1 cellular context compared by ENCODE assay signal in genomic region chr12:104064031-104064841, GRCh38.
TF ChIP-seq lines count a peak whose summit lies in the region.

Gene HCFC2 (plus strand): TSS chr12:104064531. CDS start chr12:104064561, 30 bp downstream.

TF ChIP-seq in HepG2, 621 proteins besides CTCF, POLR2A, EP300 and RAD21 (continued from another document and continues in another):
- TF ChIP-seq ZNF710 (CRISPR knock-in tag; IDR thresholded peaks at IDR 0.05; ENCODE audit: borderline replicate concordance) (no peak), ZFP36 (IDR thresholded peaks at IDR 0.05; ENCODE audit: borderline replicate concordance, low read depth, low read length, partially characterized antibody) (no peak), ZNF761 (CRISPR knock-in tag; conservative IDR thresholded peaks at IDR 0.05) (0 out of 2 replicates have a peak, but pooled peaks have one; percentile 30), ZKSCAN8 (CRISPR knock-in tag; IDR thresholded peaks at IDR 0.05; ENCODE audit: borderline replicate concordance) (peak; percentile 65; the same call in 1 of the 2 replicates), ATF7 (IDR thresholded peaks at IDR 0.05) (no peak), ATF7 (CRISPR knock-in tag; IDR thresholded peaks at IDR 0.05) (no peak; the same call in 1 of the 2 replicates), SAFB2 (CRISPR knock-in tag; IDR thresholded peaks at IDR 0.05; ENCODE audit: borderline replicate concordance, low read depth) (no peak), CC2D1A (CRISPR knock-in tag; IDR thresholded peaks at IDR 0.05) (no peak), NFKBIZ (CRISPR knock-in tag; IDR thresholded peaks at IDR 0.05) (no peak), NCOA5 (CRISPR knock-in tag; IDR thresholded peaks at IDR 0.05) (no peak), SRSF4 (IDR thresholded peaks at IDR 0.05; ENCODE audit: low read depth, low read length, poor library complexity, severe bottlenecking) (no peak), GLMP (CRISPR knock-in tag; IDR thresholded peaks at IDR 0.05; ENCODE audit: borderline replicate concordance) (no peak), LBX2 (CRISPR knock-in tag; IDR thresholded peaks at IDR 0.05; ENCODE audit: borderline replicate concordance) (no peak), ZNF839 (CRISPR knock-in tag; IDR thresholded peaks at IDR 0.05; ENCODE audit: borderline replicate concordance) (no peak), THAP8 (CRISPR knock-in tag; IDR thresholded peaks at IDR 0.05; ENCODE audit: borderline replicate concordance) (no peak), USF2 (IDR thresholded peaks at IDR 0.05; ENCODE audit: low read depth, low read length) (peak; percentile 83), USF2 (CRISPR knock-in tag; IDR thresholded peaks at IDR 0.05; ENCODE audit: borderline replicate concordance) (peak; percentile 95; the same call in 1 of the 2 replicates), ZNF343 (CRISPR knock-in tag; IDR thresholded peaks at IDR 0.05) (no peak), MTA3 (CRISPR knock-in tag; IDR thresholded peaks at IDR 0.05) (no peak), ZSCAN20 (CRISPR knock-in tag; IDR thresholded peaks at IDR 0.05; ENCODE audit: borderline replicate concordance) (no peak), GABPB1 (CRISPR knock-in tag; IDR thresholded peaks at IDR 0.05) (peak; percentile 82), MEIS1 (CRISPR knock-in tag; IDR thresholded peaks at IDR 0.05; ENCODE audit: borderline replicate concordance) (peak; percentile 71), FOXO1 (CRISPR knock-in tag; IDR thresholded peaks at IDR 0.05) (0 out of 2 replicates have a peak, but pooled peaks have one; percentile 17), CEBPZ (IDR thresholded peaks at IDR 0.05; ENCODE audit: low read length) (no peak), ZNF503 (CRISPR knock-in tag; IDR thresholded peaks at IDR 0.05) (0 out of 2 replicates have a peak, but pooled peaks have one; percentile 19), AKAP8 (CRISPR knock-in tag; IDR thresholded peaks at IDR 0.05) (no peak), SPEN (CRISPR knock-in tag; IDR thresholded peaks at IDR 0.05; ENCODE audit: low read depth) (peak; percentile 86), ZNF740 (CRISPR knock-in tag; IDR thresholded peaks at IDR 0.05) (0 out of 2 replicates have a peak, but pooled peaks have one; percentile 17), ONECUT2 (CRISPR knock-in tag; IDR thresholded peaks at IDR 0.05) (no peak), KMT2B (CRISPR knock-in tag; IDR thresholded peaks at IDR 0.05) (peak; percentile 95), ZBTB43 (CRISPR knock-in tag; conservative IDR thresholded peaks at IDR 0.05) (no peak; the same call in 1 of the 2 replicates), JDP2 (CRISPR knock-in tag; IDR thresholded peaks at IDR 0.05; ENCODE audit: borderline replicate concordance) (peak; percentile 38; the same call in 1 of the 2 replicates), CREM (IDR thresholded peaks at IDR 0.05) (no peak), CREM (CRISPR knock-in tag; IDR thresholded peaks at IDR 0.05) (no peak), JUN (CRISPR knock-in tag; IDR thresholded peaks at IDR 0.05) (no peak), PBX2 (CRISPR knock-in tag; IDR thresholded peaks at IDR 0.05) (no peak), MIER3 (CRISPR knock-in tag; IDR thresholded peaks at IDR 0.05; ENCODE audit: borderline replicate concordance) (no peak; the same call in 1 of the 2 replicates), RXRA (CRISPR knock-in tag; IDR thresholded peaks at IDR 0.05) (peak; percentile 68), ZNF75D (CRISPR knock-in tag; IDR thresholded peaks at IDR 0.05; ENCODE audit: borderline replicate concordance) (no peak), ZNF3 (CRISPR knock-in tag; IDR thresholded peaks at IDR 0.05) (no peak), ARID2 (CRISPR knock-in tag; IDR thresholded peaks at IDR 0.05; ENCODE audit: borderline replicate concordance) (no peak), ELF1 (CRISPR knock-in tag; IDR thresholded peaks at IDR 0.05) (no peak), SP4 (CRISPR knock-in tag; IDR thresholded peaks at IDR 0.05) (peak; percentile 58; the same call in 1 of the 2 replicates), GTF2F1 (IDR thresholded peaks at IDR 0.05; ENCODE audit: low read length) (no peak), ZSCAN30 (CRISPR knock-in tag; IDR thresholded peaks at IDR 0.05) (no peak), FOXA1 (IDR thresholded peaks at IDR 0.05) (no peak), FOXA1 (CRISPR knock-in tag; IDR thresholded peaks at IDR 0.05) (no peak), ZFP91 (CRISPR knock-in tag; IDR thresholded peaks at IDR 0.05; ENCODE audit: borderline replicate concordance) (peak; percentile 91), ZNF446 (CRISPR knock-in tag; IDR thresholded peaks at IDR 0.05) (no peak), ETV6 (CRISPR knock-in tag; conservative IDR thresholded peaks at IDR 0.05) (no peak), REPIN1 (CRISPR knock-in tag; IDR thresholded peaks at IDR 0.05; ENCODE audit: borderline replicate concordance, low read depth) (peak; percentile 58), SSRP1 (CRISPR knock-in tag; IDR thresholded peaks at IDR 0.05) (no peak), ZNF850 (CRISPR knock-in tag; conservative IDR thresholded peaks at IDR 0.05) (no peak), ZIK1 (CRISPR knock-in tag; IDR thresholded peaks at IDR 0.05; ENCODE audit: borderline replicate concordance, low read depth) (peak; percentile 41; the same call in 1 of the 2 replicates), SIX4 (CRISPR knock-in tag; IDR thresholded peaks at IDR 0.05) (peak; percentile 32; the same call in 1 of the 2 replicates)
